ENCODE assay signal across 10 cellular contexts in genomic region chr3:50620420-50620819, GRCh38.
DNase-seq lines count a peak whose midpoint lies in the region; ATAC-seq, FAIRE-seq and TF ChIP-seq lines count a peak whose summit lies in the region.
"Had no signal": no experiment of that assay in that cellular context is flagged by ENCODE, and none has a peak within 500 bp of the region (broad histone marks: within the 10 kb centered on the region; RNA-seq: fewer than 3 reads in every experiment).

No MANE protein-coding gene starts in this region.

- TF ChIP-seq CTCF in retinal pigment epithelial cell (conservative IDR thresholded peaks at IDR 0.05; ENCODE audit: low read depth, low read length) (peak; percentile 11), coronary artery (IDR thresholded peaks at IDR 0.05) (no peak)

- no peak for ATAC-seq in GM18870 (IDR thresholded peaks at IDR 0.05; ENCODE audit: unreplicated experiment)
- ATAC-seq: K562 had no signal

- peak overlapping the region; percentile 67 for H3K27ac ChIP-seq in cingulate gyrus (ENCODE audit: low read depth, low read length)
- H3K27ac ChIP-seq in coronary artery, result peak overlapping the region in 1 of 2 donors; percentile 70

- H3K4me3 ChIP-seq in retinal pigment epithelial cell (ENCODE audit: low read length) (no peak overlapping the region), coronary artery (no peak overlapping the region)
- H3K4me3 ChIP-seq: K562 had no signal

- DNase-seq in GM18507 (ENCODE audit: extremely low spot score, insufficient read length, low read depth) (no peak), OCI-M1 (lab: John Stamatoyannopoulos, UW) (peak; percentile 49), retinal pigment epithelial cell (ENCODE audit: low read depth) (no peak), coronary artery (ENCODE audit: low spot score) (no peak), NCI-H1048 (lab: John Stamatoyannopoulos, UW) (no peak)
- DNase-seq: glutamatergic neuron, SHP77 had no signal

- peak; percentile 54 for FAIRE-seq in GM18507 (lab: Jason Lieb, UNC)
- FAIRE-seq: K562 had no signal
